Comparison of ENCODE assay signal across 14 cellular contexts in genomic region chr1:246599315-246599714, GRCh38.
"Had no signal": no experiment of that assay in that cellular context is flagged by ENCODE, and none has a peak within 500 bp of the region (broad histone marks: within the 10 kb centered on the region; RNA-seq: fewer than 3 reads in every experiment).

No MANE protein-coding gene starts in this region.

- H3K27me3 ChIP-seq: breast epithelium, heart left ventricle, thyroid gland had no signal

- H3K27ac Mint-ChIP-seq: activated naive CD4-positive, alpha-beta T cell treated with anti-CD3 and anti-CD28 coated beads, Interleukin-2, amount 10 ng/mL, durations not matched to agents 7 days and 5 days; stimulated activated effector memory CD8-positive, alpha-beta T cell treated with anti-CD3 and anti-CD28 coated beads, Interleukin-12 subunit alpha, Interleukin-12 subunit beta, amount 100 ng/mL, for 72 hours had no signal

- H3K9me3 ChIP-seq: thyroid gland had no signal

- H3K9me3 Mint-ChIP-seq: activated naive CD4-positive, alpha-beta T cell treated with anti-CD3 and anti-CD28 coated beads, Interleukin-2, amount 10 ng/mL, durations not matched to agents 7 days and 5 days; immature natural killer cell; natural killer cell; stimulated activated effector memory CD8-positive, alpha-beta T cell treated with anti-CD3 and anti-CD28 coated beads, Interleukin-12 subunit alpha, Interleukin-12 subunit beta, amount 100 ng/mL, for 72 hours had no signal

- H3K36me3 ChIP-seq: breast epithelium, thyroid gland had no signal

- H3K4me1 ChIP-seq: breast epithelium had no signal

- H3K27ac ChIP-seq: breast epithelium, thyroid gland had no signal

- ATAC-seq: activated CD4-positive, CD25-positive, alpha-beta regulatory T cell treated with anti-CD3 and anti-CD28 coated beads, Interleukin-2, amount 50 U/mL, for 24 hours; heart left ventricle; natural killer cell; stimulated activated effector memory CD8-positive, alpha-beta T cell treated with anti-CD3 and anti-CD28 coated beads, Interleukin-12 subunit alpha, Interleukin-12 subunit beta, amount 100 ng/mL, for 72 hours had no signal

- H3K27me3 Mint-ChIP-seq: activated naive CD4-positive, alpha-beta T cell treated with anti-CD3 and anti-CD28 coated beads, Interleukin-2, amount 10 ng/mL, durations not matched to agents 7 days and 5 days had no signal

- DNase-seq: activated CD4-positive, alpha-beta T cell treated with anti-CD3 and anti-CD28 coated beads, Interleukin-2, amount 50 U/mL, for 1 hour; activated naive CD4-positive, alpha-beta T cell treated with anti-CD3 and anti-CD28 coated beads, Interleukin-2, amount 10 ng/mL, durations not matched to agents 7 days and 5 days; cerebellar nuclear complex; effector memory CD4-positive, alpha-beta T cell; foreskin melanocyte; heart left ventricle; immature natural killer cell; natural killer cell; retina; stimulated activated CD4-positive, alpha-beta T cell treated with anti-CD3 and anti-CD28 coated beads, Interleukin-12 subunit alpha, Interleukin-12 subunit beta, amount 100 ng/mL, for 4 hours; thyroid gland had no signal

- H3K4me3 Mint-ChIP-seq: activated naive CD4-positive, alpha-beta T cell treated with anti-CD3 and anti-CD28 coated beads, Interleukin-2, amount 10 ng/mL, durations not matched to agents 7 days and 5 days; immature natural killer cell; natural killer cell; stimulated activated effector memory CD8-positive, alpha-beta T cell treated with anti-CD3 and anti-CD28 coated beads, Interleukin-12 subunit alpha, Interleukin-12 subunit beta, amount 100 ng/mL, for 72 hours had no signal

- H3K36me3 Mint-ChIP-seq: natural killer cell had no signal

- H3K4me3 ChIP-seq: breast epithelium, heart left ventricle, thyroid gland had no signal
